Comparison of ENCODE assay signal across 8 cellular contexts in genomic region chr12:108561852-108562347, GRCh38. TPM values are rescaled to one million over a fixed set of nuclear protein-coding genes. Genes with fewer than 3 reads are reported as not detected.
DNase-seq lines count a peak whose midpoint lies in the region; ATAC-seq and TF ChIP-seq lines count a peak whose summit lies in the region.

No MANE protein-coding gene starts in this region.

- no peak for TF ChIP-seq CTCF in CD14-positive monocyte (IDR thresholded peaks at IDR 0.05)

- H3K36me3 ChIP-seq in adipocyte (ENCODE audit: control insufficient read depth, insufficient read depth, low read length, severe bottlenecking) (peaks cover 27% of the 10 kb centered on the region), thymus (ENCODE audit: control insufficient read depth, insufficient read depth) (peaks cover 29% of the 10 kb centered on the region)

- no peak for DNase-seq in CD14-positive monocyte (ENCODE audit: low spot score)
- no peak for DNase-seq in adipocyte (ENCODE audit: low read depth)
- peak; percentile 47 for DNase-seq in left kidney (ENCODE audit: low read depth, low spot score)
- DNase-seq in DMS79 treated with DMSO at 0.1 percent for 48 hours (lab: John Stamatoyannopoulos, UW): no peak

- H3K27ac ChIP-seq in thymus (ENCODE audit: low read depth): peak overlapping the region; percentile 57

- H3K9ac ChIP-seq in adipocyte (ENCODE audit: low read length): peak overlapping the region; percentile 94

- peak overlapping the region; percentile 100 for H3K4me3 Mint-ChIP-seq in CD14-positive monocyte

- intact Hi-C loops in CD14-positive monocyte (cut with micrococcal nuclease): loop anchor here (2.0 to 10.0 kb wide), 9 partner anchors 45 to 490 kb away; partner anchors contain the start of genes CORO1C (in 1 of the 2), FICD (in 1 of the 2), SELPLG (in 1 of the 2) and SSH1 (in 1 of the 2)

- H3K27me3 ChIP-seq in adipocyte (replicated peaks; ENCODE audit: control insufficient read depth, insufficient read depth, low read length) (no peaks in the 10 kb centered on the region), thymus (ENCODE audit: control insufficient read depth, insufficient read depth) (no peaks in the 10 kb centered on the region)

- H3K9me3 ChIP-seq in adipocyte (ENCODE audit: control insufficient read depth, low read length): no peaks in the 10 kb centered on the region
- no peaks in the 10 kb centered on the region for H3K9me3 ChIP-seq in thymus (ENCODE audit: control insufficient read depth)

- H3K27me3 Mint-ChIP-seq in CD14-positive monocyte (ENCODE audit: low read depth in 3 of 3): peaks cover 0 to 2% (median 0%) of the 10 kb centered on the region in 3 donors

- peaks cover 33 to 45% of the 10 kb centered on the region in 2 donors for H3K36me3 Mint-ChIP-seq in CD14-positive monocyte

- peak overlapping the region; percentile 96 for H3K4me3 ChIP-seq in adipocyte (ENCODE audit: low read length)
- H3K4me3 ChIP-seq in thymus (ENCODE audit: low read length): peak overlapping the region; percentile 57

- H3K4me1 Mint-ChIP-seq in CD14-positive monocyte: peaks cover 50% of the 10 kb centered on the region

- H3K4me1 ChIP-seq in adipocyte (ENCODE audit: control insufficient read depth, insufficient read depth, low read length) (peaks cover 51% of the 10 kb centered on the region), thymus (ENCODE audit: control insufficient read depth, insufficient read depth, low read length) (peaks cover 35% of the 10 kb centered on the region)

- no peaks in the 10 kb centered on the region for H3K9me3 Mint-ChIP-seq in CD14-positive monocyte

- H3K27ac Mint-ChIP-seq in CD14-positive monocyte: peak overlapping the region; percentile 90 to 100 (median 100)

- TF ChIP-seq POLR2A in GM18505 (IDR thresholded peaks at IDR 0.05; ENCODE audit: borderline replicate concordance, extremely low read depth, insufficient read depth, insufficient read length): no peak

- peak; percentile 3 for ATAC-seq in HG03196 (IDR thresholded peaks at IDR 0.05; ENCODE audit: unreplicated experiment)
- ATAC-seq in GM18505 (IDR thresholded peaks at IDR 0.05; ENCODE audit: unreplicated experiment): no peak
- ATAC-seq in HG03025 (IDR thresholded peaks at IDR 0.05; ENCODE audit: low FRiP score, unreplicated experiment): no peak

- under 1% methylated on average over 20 of the region's 20 CpGs for WGBS in thymus

RNA-seq across cellular contexts. Expression of gene ISCU, which starts 0.5 kb away (rescaled TPM):
- polyA plus RNA-seq in CD14-positive monocyte (100 to 1,000 TPM; 111 to 114 TPM), thymus (248 TPM)

RNA-seq across cellular contexts. Expression of gene SART3, which starts 0.9 kb away (rescaled TPM):
- polyA plus RNA-seq in CD14-positive monocyte: 10 to 100 TPM; 10.3 to 20.6 TPM
- 21.0 TPM for polyA plus RNA-seq in thymus

RNA-seq across cellular contexts. Expression of gene TMEM119, which starts 36.0 kb away (rescaled TPM):
- under 1 TPM; 0.18 to 0.56 TPM for polyA plus RNA-seq in CD14-positive monocyte
- polyA plus RNA-seq in thymus: 4.0 TPM

RNA-seq across cellular contexts. Expression of gene FICD, which starts 46.8 kb away (rescaled TPM):
- 1 to 10 TPM; 1.6 to 1.9 TPM for polyA plus RNA-seq in CD14-positive monocyte
- polyA plus RNA-seq in thymus: 2.1 TPM
